In the genomic region with DNA sequence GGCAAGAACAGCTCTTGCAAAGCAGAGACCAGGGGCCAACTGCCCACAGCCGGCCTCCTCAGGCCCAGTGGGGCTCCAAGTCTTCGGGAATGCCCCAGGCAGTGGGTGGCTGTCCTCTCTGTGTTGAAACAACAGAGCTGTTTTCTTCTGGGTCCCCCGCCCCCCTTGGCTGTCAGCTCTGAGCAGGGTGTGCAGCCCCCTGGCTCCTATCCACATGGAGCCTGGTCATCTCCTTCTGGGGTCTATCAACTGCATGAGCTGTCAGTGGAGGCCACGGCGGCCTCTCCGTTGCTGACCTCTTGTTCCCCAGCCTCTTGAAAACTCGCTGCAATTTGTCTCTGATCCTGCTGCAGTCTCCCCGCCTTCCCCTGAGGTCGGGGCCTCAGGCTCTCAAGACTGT, we compare ENCODE assay signal across 27 cellular contexts.
DNase-seq lines count a peak whose midpoint lies in the region; ATAC-seq and TF ChIP-seq lines count a peak whose summit lies in the region.
"Had no signal": no experiment of that assay in that cellular context is flagged by ENCODE, and none has a peak within 500 bp of the region (broad histone marks: within the 10 kb centered on the region; RNA-seq: fewer than 3 reads in every experiment).

No MANE protein-coding gene starts in this region.

- POLR2A ChIA-PET in naive thymus-derived CD4-positive, alpha-beta T cell (lab: Charles Lee) = no interaction called here

- no peaks in the 10 kb centered on the region for H3K9me3 Mint-ChIP-seq in neural crest cell
- H3K9me3 Mint-ChIP-seq in naive thymus-derived CD4-positive, alpha-beta T cell = peaks cover 0 to 3% (median 0%) of the 10 kb centered on the region in 11 donors
- H3K9me3 Mint-ChIP-seq: activated CD4-positive, alpha-beta memory T cell treated with anti-CD3 and anti-CD28 coated beads, Interleukin-2, amount 10 ng/mL, durations not matched to agents 7 days and 5 days; T-cell had no signal

- peaks cover 5% of the 10 kb centered on the region for H3K27me3 Mint-ChIP-seq in neural crest cell (ENCODE audit: low read depth)
- no peaks in the 10 kb centered on the region for H3K27me3 Mint-ChIP-seq in naive thymus-derived CD4-positive, alpha-beta T cell
- H3K27me3 Mint-ChIP-seq: activated naive CD8-positive, alpha-beta T cell; T-cell had no signal

- H3K4me3 Mint-ChIP-seq in neural crest cell = peak overlapping the region; percentile 27
- H3K4me3 Mint-ChIP-seq in naive thymus-derived CD4-positive, alpha-beta T cell = no peak overlapping the region
- H3K4me3 Mint-ChIP-seq: activated CD4-positive, alpha-beta memory T cell treated with anti-CD3 and anti-CD28 coated beads, Interleukin-2, amount 10 ng/mL, durations not matched to agents 7 days and 5 days; activated naive CD8-positive, alpha-beta T cell; T-cell had no signal

- H3K4me1 Mint-ChIP-seq in neural crest cell = peaks cover 64% of the 10 kb centered on the region
- peaks cover 8 to 16% (median 11%) of the 10 kb centered on the region in 7 donors for H3K4me1 Mint-ChIP-seq in naive thymus-derived CD4-positive, alpha-beta T cell

- WGBS in testis, 2 donors = 56 to 70% methylated on average over 8 to 9 of the region's 9 CpGs

- no peaks in the 10 kb centered on the region for H3K36me3 ChIP-seq in testis (ENCODE audit: low read depth, missing control alignments)
- no peaks in the 10 kb centered on the region for H3K36me3 ChIP-seq in naive thymus-derived CD4-positive, alpha-beta T cell (ENCODE audit: control insufficient read depth in 2 of 3, insufficient read depth in 3 of 3, low read length in 3 of 3)
- H3K36me3 ChIP-seq: esophagus squamous epithelium, MG63, neutrophil, stomach, transverse colon had no signal

- CTCF ChIA-PET in naive thymus-derived CD4-positive, alpha-beta T cell (lab: Charles Lee) = no interaction called here

- intact Hi-C loops in testis (cut with DNase I; ENCODE audit: low total_unique reads) = no loop called here
- intact Hi-C loops in naive thymus-derived CD4-positive, alpha-beta T cell (cut with micrococcal nuclease) = no loop called here

- H3K36me3 Mint-ChIP-seq in neural crest cell (ENCODE audit: low read depth) = no peaks in the 10 kb centered on the region
- H3K36me3 Mint-ChIP-seq in naive thymus-derived CD4-positive, alpha-beta T cell = peaks cover 0 to 7% (median 3%) of the 10 kb centered on the region in 5 donors
- H3K36me3 Mint-ChIP-seq: activated naive CD8-positive, alpha-beta T cell; T-cell had no signal

- TF ChIP-seq POLR2A in testis (IDR thresholded peaks at IDR 0.05) = no peak

- H3K9me3 ChIP-seq in testis = no peaks in the 10 kb centered on the region
- no peaks in the 10 kb centered on the region for H3K9me3 ChIP-seq in naive thymus-derived CD4-positive, alpha-beta T cell (ENCODE audit: control insufficient read depth in 2 of 3, low read length in 3 of 3)
- H3K9me3 ChIP-seq: esophagus squamous epithelium, MG63, neutrophil, stomach, transverse colon had no signal

- H3K27ac ChIP-seq in testis = no peak overlapping the region
- no peak overlapping the region for H3K27ac ChIP-seq in naive thymus-derived CD4-positive, alpha-beta T cell (ENCODE audit: low read depth, low read length)
- H3K27ac ChIP-seq: C4-2B, esophagus squamous epithelium, neutrophil, transverse colon had no signal

- peak; percentile 62 for DNase-seq in amniotic epithelial cell (ENCODE audit: low read depth)
- DNase-seq in islet precursor cell = peak; percentile 65
- no peak for DNase-seq in neural crest cell (ENCODE audit: low read depth, low spot score)
- DNase-seq in testis = peak; percentile 18
- no peak for DNase-seq in naive thymus-derived CD4-positive, alpha-beta T cell
- no peak for DNase-seq in occipital lobe (lab: John Stamatoyannopoulos, UW)
- no peak for DNase-seq in activated CD4-positive, alpha-beta T cell treated with anti-CD3 and anti-CD28 coated beads for 1 hour
- DNase-seq: activated CD4-positive, alpha-beta memory T cell treated with anti-CD3 and anti-CD28 coated beads, Interleukin-2, amount 10 ng/mL, durations not matched to agents 7 days and 5 days; DMS79 treated with DMSO at 0.1 percent for 48 hours; esophagus squamous epithelium; HCEC 1CT; KG1; MG63; NCI-H1105 treated with DMSO at 0.1 percent for 48 hours; NCI-H2029; NCI-H345; NCI-H748 treated with DMSO at 0.1 percent for 48 hours; RPMI8226; small intestine; stimulated activated CD4-positive, alpha-beta T cell treated with anti-CD3 and anti-CD28 coated beads, Interleukin-2, amount 100 ng/mL, for 24 hours; stomach; T-cell; transverse colon had no signal

- ATAC-seq in naive thymus-derived CD4-positive, alpha-beta T cell = no peak
- ATAC-seq: left colon, T-cell had no signal

- no peaks in the 10 kb centered on the region for H3K4me1 ChIP-seq in testis
- H3K4me1 ChIP-seq in naive thymus-derived CD4-positive, alpha-beta T cell (ENCODE audit: control insufficient read depth in 2 of 2, insufficient read depth in 2 of 2, low read length in 2 of 2) = peaks cover 0 to 8% of the 10 kb centered on the region in 2 donors

- H3K27me3 ChIP-seq in testis = no peaks in the 10 kb centered on the region
- H3K27me3 ChIP-seq in naive thymus-derived CD4-positive, alpha-beta T cell (ENCODE audit: control insufficient read depth in 2 of 2, insufficient read depth in 2 of 2, low read length in 2 of 2) = no peaks in the 10 kb centered on the region
- H3K27me3 ChIP-seq: esophagus squamous epithelium, MG63, neutrophil, stomach, transverse colon had no signal

- no peak overlapping the region for H3K4me3 ChIP-seq in testis
- H3K4me3 ChIP-seq in naive thymus-derived CD4-positive, alpha-beta T cell (ENCODE audit: low read length) = no peak overlapping the region
- H3K4me3 ChIP-seq: esophagus squamous epithelium, MG63, stomach, transverse colon had no signal

- no peak for TF ChIP-seq CTCF in neural crest cell (conservative IDR thresholded peaks at IDR 0.05)
- TF ChIP-seq CTCF in testis (IDR thresholded peaks at IDR 0.05) = no peak

- H3K27ac Mint-ChIP-seq in neural crest cell (ENCODE audit: unreplicated experiment) = no peak overlapping the region
- H3K27ac Mint-ChIP-seq in naive thymus-derived CD4-positive, alpha-beta T cell = no peak overlapping the region
- H3K27ac Mint-ChIP-seq: activated CD4-positive, alpha-beta memory T cell treated with anti-CD3 and anti-CD28 coated beads, Interleukin-2, amount 10 ng/mL, durations not matched to agents 7 days and 5 days; activated naive CD8-positive, alpha-beta T cell; T-cell had no signal

Comparison
In these comparisons a context has a peak if more than half of its experiments do, and no peak if none do; other contexts are left out.
1. DNase-seq: peak in amniotic epithelial cell (single experiment), islet precursor cell (single experiment) and testis (single experiment); none in neural crest cell (single experiment), naive thymus-derived CD4-positive, alpha-beta T cell (0 of 9), occipital lobe (single experiment) and activated CD4-positive, alpha-beta T cell treated with anti-CD3 and anti-CD28 coated beads for 1 hour (single experiment).